8 cellular contexts compared by ENCODE assay signal in the genomic region with DNA sequence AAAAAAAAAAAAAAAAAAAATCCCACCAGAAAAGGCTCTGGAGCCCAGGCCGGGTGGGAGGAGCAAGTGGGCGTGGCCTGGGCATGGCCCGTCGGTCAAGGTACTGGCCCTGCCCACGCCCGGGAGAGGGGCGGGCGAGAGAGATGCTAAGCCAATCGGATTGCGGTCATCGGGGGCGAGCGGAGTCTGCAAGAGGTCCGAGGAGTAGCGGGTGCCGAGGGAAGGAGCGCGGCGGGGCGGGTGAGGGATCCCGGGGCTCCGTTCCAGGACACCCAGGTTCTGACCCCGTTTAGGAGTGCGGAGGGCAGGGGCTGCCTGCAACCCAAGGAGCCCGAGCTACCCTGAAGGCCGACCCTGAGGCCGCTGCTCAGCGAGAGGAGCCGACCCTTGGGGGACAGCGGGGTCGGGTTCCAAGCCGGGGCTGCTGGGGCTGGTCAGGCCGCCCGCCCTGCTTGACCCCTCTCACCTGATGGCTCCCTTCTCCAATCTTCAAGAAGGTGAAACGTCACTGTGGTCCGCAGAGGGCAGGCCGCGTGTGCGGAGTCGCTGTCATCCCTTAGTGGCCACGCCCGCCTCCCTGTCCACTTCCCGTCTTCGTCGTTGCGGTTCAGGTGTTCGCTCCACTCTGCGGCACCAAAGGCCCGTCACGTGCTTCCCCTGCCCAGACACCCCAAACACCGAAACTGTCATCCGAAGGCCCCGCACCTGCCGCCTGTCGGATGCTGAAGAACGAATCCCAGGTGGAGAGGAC. TPM values are rescaled to one million over a fixed set of nuclear protein-coding genes. Genes with fewer than 3 reads are reported as not detected.
A peak's percentile ranks its signal among the peaks of the same experiment; 100 is the strongest.
DNase-seq lines count a peak whose midpoint lies in the region; ATAC-seq, FAIRE-seq and TF ChIP-seq lines count a peak whose summit lies in the region.

No MANE protein-coding gene starts in this region.

- no peaks in the 10 kb centered on the region for H3K79me2 ChIP-seq in DND-41 (ENCODE audit: insufficient read depth, low read length)

- H3K27me3 ChIP-seq in DND-41 (ENCODE audit: insufficient read depth, low read length, poor library complexity), result no peaks in the 10 kb centered on the region
- H3K27me3 ChIP-seq in body of pancreas, result no peaks in the 10 kb centered on the region
- peaks cover 2% of the 10 kb centered on the region; the same call in 1 of the 2 replicates for H3K27me3 ChIP-seq in iPS DF 6.9 (ENCODE audit: control insufficient read depth, insufficient read depth, low read length)
- peaks cover 3 to 23% (median 18%) of the 10 kb centered on the region in 3 donors for H3K27me3 ChIP-seq in gastrocnemius medialis

- no peak overlapping the region for H3K9ac ChIP-seq in DND-41 (ENCODE audit: low read depth, low read length)

- H3K9me3 ChIP-seq in DND-41 (ENCODE audit: insufficient read depth, low read length, severe bottlenecking) (no peaks in the 10 kb centered on the region), body of pancreas (no peaks in the 10 kb centered on the region), iPS DF 6.9 (ENCODE audit: control insufficient read depth, insufficient read depth, low read length) (no peaks in the 10 kb centered on the region), gastrocnemius medialis (no peaks in the 10 kb centered on the region)

- 3 to 5% methylated on average over 13 to 56 of the region's 56 CpGs for WGBS in body of pancreas, 2 donors
- WGBS in iPS DF 6.9 (ENCODE audit: insufficient coverage, insufficient read length), result no CpG with 5 or more reads among the region's 56 CpGs

- H4K20me1 ChIP-seq in DND-41 (ENCODE audit: insufficient read depth, low read length), result no peaks in the 10 kb centered on the region

- H3K4me3 ChIP-seq in DND-41 (ENCODE audit: low read depth in 1 of 2, low read length in 2 of 2) (no peak overlapping the region), body of pancreas (peak overlapping the region; percentile 1 to 5), iPS DF 6.9 (ENCODE audit: low read length) (peak overlapping the region; percentile 36; the same call in 1 of the 2 replicates), gastrocnemius medialis (peak overlapping the region; percentile 47 to 76 (median 56))

- H3K4me2 ChIP-seq in DND-41 (ENCODE audit: insufficient read depth, low read length), result no peak overlapping the region

- TF ChIP-seq CTCF in DND-41 (IDR thresholded peaks at IDR 0.05; ENCODE audit: borderline replicate concordance, extremely low read depth, low read length, poor library complexity, severe bottlenecking) (no peak), body of pancreas (IDR thresholded peaks at IDR 0.05) (no peak), gastrocnemius medialis (IDR thresholded peaks at IDR 0.05 in 4 of 5, conservative IDR thresholded peaks at IDR 0.05 in 1 of 5) (no peak)

- intact Hi-C loops in body of pancreas (cut with DNase I), result no loop called here
- intact Hi-C loops in gastrocnemius medialis (cut with DNase I; ENCODE audit: low total_unique reads), result no loop called here

- FAIRE-seq in HTR-8/SVneo (lab: Jason Lieb, UNC), result peak; percentile 83

- in situ Hi-C loops in gastrocnemius medialis (cut with MboI; ENCODE audit: low sequenced_read_pairs in 4 of 4), result no loop called here

- ATAC-seq in DND-41 (ENCODE audit: insufficient read depth, low read depth) (0 out of 3 replicates have a peak, but pooled peaks have one; percentile 52), body of pancreas (peak; percentile 92), gastrocnemius medialis (peak; percentile 47 to 52)

- no peak overlapping the region for H2AFZ ChIP-seq in DND-41 (ENCODE audit: low read depth, low read length)

- TF ChIP-seq POLR2A in body of pancreas (IDR thresholded peaks at IDR 0.05) (peak in 1 of 3 donors; percentile 5), gastrocnemius medialis (IDR thresholded peaks at IDR 0.05) (no peak)

- H3K27ac ChIP-seq in DND-41 (ENCODE audit: low read length) (no peak overlapping the region), body of pancreas (no peak overlapping the region), iPS DF 6.9 (ENCODE audit: low read length) (no peak overlapping the region), gastrocnemius medialis (peak overlapping the region in 1 of 4 donors; percentile 17)

- no peaks in the 10 kb centered on the region for H3K4me1 ChIP-seq in DND-41 (ENCODE audit: insufficient read depth, low read length)
- peaks cover 12% of the 10 kb centered on the region for H3K4me1 ChIP-seq in body of pancreas
- peaks cover 3% of the 10 kb centered on the region; the same call in 1 of the 2 replicates for H3K4me1 ChIP-seq in iPS DF 6.9 (ENCODE audit: control insufficient read depth, insufficient read depth, low read length)
- H3K4me1 ChIP-seq in gastrocnemius medialis, result peaks cover 0 to 5% of the 10 kb centered on the region in 2 donors

- H3K36me3 ChIP-seq in DND-41 (ENCODE audit: insufficient read depth, low read length), result no peaks in the 10 kb centered on the region
- no peaks in the 10 kb centered on the region for H3K36me3 ChIP-seq in body of pancreas (replicated peaks in 1 of 2; ENCODE audit: insufficient read depth in 1 of 2, low read depth in 2 of 2)
- H3K36me3 ChIP-seq in iPS DF 6.9 (ENCODE audit: control insufficient read depth, insufficient read depth, low read length), result no peaks in the 10 kb centered on the region
- H3K36me3 ChIP-seq in gastrocnemius medialis, result no peaks in the 10 kb centered on the region

- DNase-seq in DND-41 (peak; percentile 35), HTR-8/SVneo (ENCODE audit: insufficient read length, low spot score) (peak; percentile 97), T1000 (lab: John Stamatoyannopoulos, UW) (peak; percentile 34), body of pancreas (peak; percentile 76 to 85 (median 82)), iPS DF 6.9 (ENCODE audit: low read depth, low spot score) (peak; percentile 90), gastrocnemius medialis (peak; percentile 25 to 45), COR-L47 (lab: John Stamatoyannopoulos, UW) (no peak), NCI-H187 (lab: John Stamatoyannopoulos, UW) (no peak)

RNA-seq across cellular contexts. Expression of a gene that starts 11.1 kb away (rescaled TPM):
- total RNA-seq in body of pancreas, result 10 to 100 TPM; 14.0 to 17.8 TPM
- total RNA-seq in gastrocnemius medialis, result 10 to 100 TPM; 13.3 to 16.3 (median 14.8) TPM

RNA-seq across cellular contexts. Expression of a gene that starts 38.6 kb away (rescaled TPM):
- total RNA-seq in body of pancreas, result 10 to 100 TPM; 15.2 to 35.0 TPM
- 10 to 100 TPM in 2 of 4 donors, 1 to 10 TPM in 2; 2.8 to 17.2 (median 9.7) TPM for total RNA-seq in gastrocnemius medialis

Comparison
In these comparisons a context has a peak if more than half of its experiments do, and no peak if none do; other contexts are left out.
1. DNase-seq: peak in DND-41 (single experiment), HTR-8/SVneo (single experiment), T1000 (single experiment), body of pancreas (4 of 4), iPS DF 6.9 (single experiment) and gastrocnemius medialis (2 of 2); none in COR-L47 (single experiment) and NCI-H187 (0 of 2).
2. H3K4me3 ChIP-seq: peak in body of pancreas (2 of 2), iPS DF 6.9 (single experiment) and gastrocnemius medialis (4 of 4); none in DND-41 (0 of 2).
3. Peak in every context shown above with its lines, with median percentiles within 50 percentile points of each other: ATAC-seq.